In the genomic region with DNA sequence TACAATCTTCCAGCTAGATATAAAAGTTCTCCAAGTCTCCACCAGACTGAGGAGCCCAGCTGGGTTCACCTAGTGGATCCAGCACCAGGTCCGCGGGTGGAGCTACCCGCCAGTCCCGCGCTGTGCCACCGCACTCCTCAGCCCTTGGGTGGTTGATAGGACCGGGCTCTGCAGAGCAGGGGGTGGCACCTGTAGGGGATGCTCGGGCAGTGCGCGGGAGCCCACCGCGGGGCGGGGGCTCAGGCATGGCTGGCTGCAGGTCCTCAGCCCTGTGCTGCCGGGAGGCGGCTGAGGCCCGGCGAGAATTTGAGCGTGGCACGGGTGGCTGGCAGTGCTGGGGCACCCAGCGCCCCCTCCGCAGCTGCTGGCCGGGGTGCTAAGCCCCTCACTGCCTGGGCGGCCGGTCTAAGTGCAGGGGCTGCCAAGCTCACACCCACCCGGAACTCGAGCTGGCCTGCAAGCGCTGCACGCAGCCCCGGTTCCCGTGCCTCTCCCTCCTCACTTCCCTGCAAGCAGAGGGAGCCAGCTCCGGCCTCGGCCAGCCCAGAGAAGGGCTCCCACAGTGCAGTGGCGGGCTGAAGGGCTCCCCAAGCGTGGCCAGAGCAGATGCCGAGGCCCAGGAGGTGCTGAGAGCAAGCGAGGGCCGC, we compare ENCODE assay signal across 18 cellular contexts.
"Had no signal": no experiment of that assay in that cellular context is flagged by ENCODE, and none has a peak within 500 bp of the region (broad histone marks: within the 10 kb centered on the region; RNA-seq: fewer than 3 reads in every experiment).

No MANE protein-coding gene starts in this region.

- H3K27me3 ChIP-seq: esophagus muscularis mucosa, gastrocnemius medialis, heart right ventricle, sigmoid colon, tibial artery, upper lobe of left lung had no signal

- H3K27ac ChIP-seq: epithelial cell of prostate, esophagus muscularis mucosa, gastrocnemius medialis, heart right ventricle, parathyroid adenoma, psoas muscle, sigmoid colon, skin epidermis, tibial artery, upper lobe of left lung had no signal

- H3K4me3 ChIP-seq: esophagus muscularis mucosa, gastrocnemius medialis, heart right ventricle, psoas muscle, sigmoid colon, skin epidermis, tibial artery, upper lobe of left lung had no signal

- ATAC-seq: effector memory CD8-positive, alpha-beta T cell; gastrocnemius medialis; left ventricle myocardium superior; psoas muscle had no signal

- H3K36me3 ChIP-seq: esophagus muscularis mucosa, gastrocnemius medialis, heart right ventricle, sigmoid colon, tibial artery, upper lobe of left lung had no signal

- H3K4me1 ChIP-seq: esophagus muscularis mucosa, gastrocnemius medialis, heart right ventricle, parathyroid adenoma, psoas muscle, sigmoid colon, tibial artery, upper lobe of left lung had no signal

- H3K9me3 ChIP-seq: esophagus muscularis mucosa, gastrocnemius medialis, psoas muscle, sigmoid colon had no signal

- DNase-seq: effector memory CD8-positive, alpha-beta T cell; gastrocnemius medialis; islet precursor cell; left ventricle myocardium superior; mesendoderm; naive B cell; psoas muscle; retina; sigmoid colon; stimulated activated CD4-positive, alpha-beta T cell treated with anti-CD3 and anti-CD28 coated beads, Interleukin-12 subunit alpha, Interleukin-12 subunit beta, amount 100 ng/mL, for 4 hours; stimulated activated naive CD4-positive, alpha-beta T cell treated with Interleukin-2 at 50 U/mL for 16 hours; tibial artery had no signal
